In the genomic region with DNA sequence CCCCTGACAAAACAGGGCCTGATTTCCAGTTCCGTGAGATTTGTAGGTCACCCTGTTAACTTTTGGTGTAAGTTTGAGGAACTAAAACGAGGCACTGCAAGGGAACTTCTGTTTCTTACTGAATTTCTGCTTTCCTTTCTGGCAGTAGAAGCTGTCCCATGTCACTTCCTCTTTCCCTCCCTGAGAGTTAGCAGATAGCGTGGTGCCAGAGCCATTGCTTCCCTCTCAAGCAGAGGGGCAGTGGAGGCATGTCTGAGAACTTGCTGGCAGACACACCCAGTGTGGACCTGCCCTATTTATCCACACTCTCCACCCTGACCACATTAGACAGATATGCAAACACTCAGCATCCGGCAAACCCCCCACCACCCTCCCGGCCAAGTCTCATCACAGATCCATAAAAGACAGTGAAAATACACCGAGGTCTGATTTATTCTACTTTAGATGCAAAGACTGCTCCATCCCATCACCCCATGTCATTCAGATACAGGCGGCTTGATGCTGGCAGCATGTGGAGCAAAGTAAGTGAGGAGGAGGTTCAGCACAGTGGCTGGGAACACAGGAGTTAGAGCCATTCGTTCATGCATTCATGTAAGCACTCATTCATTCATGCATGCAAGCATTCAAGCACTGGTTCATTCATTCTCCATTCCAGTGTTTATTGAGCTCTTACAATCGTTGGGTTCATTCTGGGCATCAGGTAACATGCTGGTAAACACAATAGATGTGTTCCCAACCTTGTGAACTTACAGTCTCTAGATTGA, we compare ENCODE assay signal across 1 cellular context.
TF ChIP-seq lines count a peak whose summit lies in the region.

No MANE protein-coding gene starts in this region.

TF ChIP-seq in K562, 482 proteins besides CTCF, POLR2A, EP300 and RAD21 (continued from another document and continues in another):
- TF ChIP-seq, protein P1, sequence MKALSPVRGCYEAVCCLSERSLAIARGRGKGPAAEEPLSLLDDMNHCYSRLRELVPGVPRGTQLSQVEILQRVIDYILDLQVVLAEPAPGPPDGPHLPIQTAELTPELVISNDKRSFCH (CRISPR knock-in tag; IDR thresholded peaks at IDR 0.05): no peak
- TF ChIP-seq, protein P1 (tag; IDR thresholded peaks at IDR 0.05): no peak
- TF ChIP-seq BMI1 (IDR thresholded peaks at IDR 0.05; ENCODE audit: low read length): no peak
- TF ChIP-seq KDM2B (CRISPR knock-in tag; IDR thresholded peaks at IDR 0.05): no peak
- TF ChIP-seq PHB2 (IDR thresholded peaks at IDR 0.05; ENCODE audit: low read depth): no peak
- TF ChIP-seq NFIC (IDR thresholded peaks at IDR 0.05): no peak
- no peak for TF ChIP-seq SMARCA4 (IDR thresholded peaks at IDR 0.05)
- TF ChIP-seq, protein P2, sequence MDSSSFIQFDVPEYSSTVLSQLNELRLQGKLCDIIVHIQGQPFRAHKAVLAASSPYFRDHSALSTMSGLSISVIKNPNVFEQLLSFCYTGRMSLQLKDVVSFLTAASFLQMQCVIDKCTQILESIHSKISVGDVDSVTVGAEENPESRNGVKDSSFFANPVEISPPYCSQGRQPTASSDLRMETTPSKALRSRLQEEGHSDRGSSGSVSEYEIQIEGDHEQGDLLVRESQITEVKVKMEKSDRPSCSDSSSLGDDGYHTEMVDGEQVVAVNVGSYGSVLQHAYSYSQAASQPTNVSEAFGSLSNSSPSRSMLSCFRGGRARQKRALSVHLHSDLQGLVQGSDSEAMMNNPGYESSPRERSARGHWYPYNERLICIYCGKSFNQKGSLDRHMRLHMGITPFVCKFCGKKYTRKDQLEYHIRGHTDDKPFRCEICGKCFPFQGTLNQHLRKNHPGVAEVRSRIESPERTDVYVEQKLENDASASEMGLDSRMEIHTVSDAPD (CRISPR knock-in tag; IDR thresholded peaks at IDR 0.05): no peak
- TF ChIP-seq, protein P3, sequence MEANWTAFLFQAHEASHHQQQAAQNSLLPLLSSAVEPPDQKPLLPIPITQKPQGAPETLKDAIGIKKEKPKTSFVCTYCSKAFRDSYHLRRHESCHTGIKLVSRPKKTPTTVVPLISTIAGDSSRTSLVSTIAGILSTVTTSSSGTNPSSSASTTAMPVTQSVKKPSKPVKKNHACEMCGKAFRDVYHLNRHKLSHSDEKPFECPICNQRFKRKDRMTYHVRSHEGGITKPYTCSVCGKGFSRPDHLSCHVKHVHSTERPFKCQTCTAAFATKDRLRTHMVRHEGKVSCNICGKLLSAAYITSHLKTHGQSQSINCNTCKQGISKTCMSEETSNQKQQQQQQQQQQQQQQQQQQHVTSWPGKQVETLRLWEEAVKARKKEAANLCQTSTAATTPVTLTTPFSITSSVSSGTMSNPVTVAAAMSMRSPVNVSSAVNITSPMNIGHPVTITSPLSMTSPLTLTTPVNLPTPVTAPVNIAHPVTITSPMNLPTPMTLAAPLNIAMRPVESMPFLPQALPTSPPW (CRISPR knock-in tag; IDR thresholded peaks at IDR 0.05): peak; percentile 56; the same call in 1 of the 2 replicates
- TF ChIP-seq NFYB (IDR thresholded peaks at IDR 0.05; ENCODE audit: extremely low read depth, insufficient read length): no peak
- TF ChIP-seq RBM39 (optimal IDR thresholded peaks at IDR 0.05; ENCODE audit: low read depth, low read length): no peak
- TF ChIP-seq, protein P4, sequence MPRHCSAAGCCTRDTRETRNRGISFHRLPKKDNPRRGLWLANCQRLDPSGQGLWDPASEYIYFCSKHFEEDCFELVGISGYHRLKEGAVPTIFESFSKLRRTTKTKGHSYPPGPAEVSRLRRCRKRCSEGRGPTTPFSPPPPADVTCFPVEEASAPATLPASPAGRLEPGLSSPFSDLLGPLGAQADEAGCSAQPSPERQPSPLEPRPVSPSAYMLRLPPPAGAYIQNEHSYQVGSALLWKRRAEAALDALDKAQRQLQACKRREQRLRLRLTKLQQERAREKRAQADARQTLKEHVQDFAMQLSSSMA (CRISPR knock-in tag; IDR thresholded peaks at IDR 0.05): no peak
- TF ChIP-seq, protein P5, sequence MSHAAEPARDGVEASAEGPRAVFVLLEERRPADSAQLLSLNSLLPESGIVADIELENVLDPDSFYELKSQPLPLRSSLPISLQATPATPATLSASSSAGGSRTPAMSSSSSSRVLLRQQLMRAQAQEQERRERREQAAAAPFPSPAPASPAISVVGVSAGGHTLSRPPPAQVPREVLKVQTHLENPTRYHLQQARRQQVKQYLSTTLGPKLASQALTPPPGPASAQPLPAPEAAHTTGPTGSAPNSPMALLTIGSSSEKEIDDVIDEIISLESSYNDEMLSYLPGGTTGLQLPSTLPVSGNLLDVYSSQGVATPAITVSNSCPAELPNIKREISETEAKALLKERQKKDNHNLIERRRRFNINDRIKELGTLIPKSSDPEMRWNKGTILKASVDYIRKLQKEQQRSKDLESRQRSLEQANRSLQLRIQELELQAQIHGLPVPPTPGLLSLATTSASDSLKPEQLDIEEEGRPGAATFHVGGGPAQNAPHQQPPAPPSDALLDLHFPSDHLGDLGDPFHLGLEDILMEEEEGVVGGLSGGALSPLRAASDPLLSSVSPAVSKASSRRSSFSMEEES (CRISPR knock-in tag; IDR thresholded peaks at IDR 0.05): no peak
- no peak for TF ChIP-seq POU5F1 (IDR thresholded peaks at IDR 0.05; ENCODE audit: borderline replicate concordance, low read depth, low read length, partially characterized antibody)
- TF ChIP-seq, protein P6, sequence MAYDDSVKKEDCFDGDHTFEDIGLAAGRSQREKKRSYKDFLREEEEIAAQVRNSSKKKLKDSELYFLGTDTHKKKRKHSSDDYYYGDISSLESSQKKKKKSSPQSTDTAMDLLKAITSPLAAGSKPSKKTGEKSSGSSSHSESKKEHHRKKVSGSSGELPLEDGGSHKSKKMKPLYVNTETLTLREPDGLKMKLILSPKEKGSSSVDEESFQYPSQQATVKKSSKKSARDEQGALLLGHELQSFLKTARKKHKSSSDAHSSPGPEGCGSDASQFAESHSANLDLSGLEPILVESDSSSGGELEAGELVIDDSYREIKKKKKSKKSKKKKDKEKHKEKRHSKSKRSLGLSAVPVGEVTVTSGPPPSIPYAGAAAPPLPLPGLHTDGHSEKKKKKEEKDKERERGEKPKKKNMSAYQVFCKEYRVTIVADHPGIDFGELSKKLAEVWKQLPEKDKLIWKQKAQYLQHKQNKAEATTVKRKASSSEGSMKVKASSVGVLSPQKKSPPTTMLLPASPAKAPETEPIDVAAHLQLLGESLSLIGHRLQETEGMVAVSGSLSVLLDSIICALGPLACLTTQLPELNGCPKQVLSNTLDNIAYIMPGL (CRISPR knock-in tag; IDR thresholded peaks at IDR 0.05): no peak
- no peak for TF ChIP-seq ZBED1 (IDR thresholded peaks at IDR 0.05)
- no peak for TF ChIP-seq LCOR (CRISPR knock-in tag; IDR thresholded peaks at IDR 0.05)
- no peak for TF ChIP-seq PHF8 (IDR thresholded peaks at IDR 0.05; ENCODE audit: borderline replicate concordance, low read length)
- no peak for TF ChIP-seq RBM17 (IDR thresholded peaks at IDR 0.05; ENCODE audit: borderline replicate concordance, low read depth, low read length)
- TF ChIP-seq RBFOX2 (IDR thresholded peaks at IDR 0.05; ENCODE audit: low read depth, low read length): no peak
- TF ChIP-seq CC2D1A (IDR thresholded peaks at IDR 0.05): no peak
- no peak for TF ChIP-seq IRF2 (CRISPR knock-in tag; IDR thresholded peaks at IDR 0.05)
- no peak for TF ChIP-seq NEUROD1 (IDR thresholded peaks at IDR 0.05; ENCODE audit: borderline replicate concordance, low read depth, low read length, partially characterized antibody)
- TF ChIP-seq, protein P7, sequence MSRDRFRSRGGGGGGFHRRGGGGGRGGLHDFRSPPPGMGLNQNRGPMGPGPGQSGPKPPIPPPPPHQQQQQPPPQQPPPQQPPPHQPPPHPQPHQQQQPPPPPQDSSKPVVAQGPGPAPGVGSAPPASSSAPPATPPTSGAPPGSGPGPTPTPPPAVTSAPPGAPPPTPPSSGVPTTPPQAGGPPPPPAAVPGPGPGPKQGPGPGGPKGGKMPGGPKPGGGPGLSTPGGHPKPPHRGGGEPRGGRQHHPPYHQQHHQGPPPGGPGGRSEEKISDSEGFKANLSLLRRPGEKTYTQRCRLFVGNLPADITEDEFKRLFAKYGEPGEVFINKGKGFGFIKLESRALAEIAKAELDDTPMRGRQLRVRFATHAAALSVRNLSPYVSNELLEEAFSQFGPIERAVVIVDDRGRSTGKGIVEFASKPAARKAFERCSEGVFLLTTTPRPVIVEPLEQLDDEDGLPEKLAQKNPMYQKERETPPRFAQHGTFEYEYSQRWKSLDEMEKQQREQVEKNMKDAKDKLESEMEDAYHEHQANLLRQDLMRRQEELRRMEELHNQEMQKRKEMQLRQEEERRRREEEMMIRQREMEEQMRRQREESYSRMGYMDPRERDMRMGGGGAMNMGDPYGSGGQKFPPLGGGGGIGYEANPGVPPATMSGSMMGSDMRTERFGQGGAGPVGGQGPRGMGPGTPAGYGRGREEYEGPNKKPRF (IDR thresholded peaks at IDR 0.05; ENCODE audit: low read depth, low read length): no peak
- TF ChIP-seq ZNF699 (CRISPR knock-in tag; IDR thresholded peaks at IDR 0.05; ENCODE audit: insufficient replicate concordance): no peak
- TF ChIP-seq ZFP1 (CRISPR knock-in tag; IDR thresholded peaks at IDR 0.05): no peak
- TF ChIP-seq CREM (IDR thresholded peaks at IDR 0.05; ENCODE audit: low read depth): peak; percentile 36; the same call in 1 of the 2 replicates
- TF ChIP-seq, protein P8, sequence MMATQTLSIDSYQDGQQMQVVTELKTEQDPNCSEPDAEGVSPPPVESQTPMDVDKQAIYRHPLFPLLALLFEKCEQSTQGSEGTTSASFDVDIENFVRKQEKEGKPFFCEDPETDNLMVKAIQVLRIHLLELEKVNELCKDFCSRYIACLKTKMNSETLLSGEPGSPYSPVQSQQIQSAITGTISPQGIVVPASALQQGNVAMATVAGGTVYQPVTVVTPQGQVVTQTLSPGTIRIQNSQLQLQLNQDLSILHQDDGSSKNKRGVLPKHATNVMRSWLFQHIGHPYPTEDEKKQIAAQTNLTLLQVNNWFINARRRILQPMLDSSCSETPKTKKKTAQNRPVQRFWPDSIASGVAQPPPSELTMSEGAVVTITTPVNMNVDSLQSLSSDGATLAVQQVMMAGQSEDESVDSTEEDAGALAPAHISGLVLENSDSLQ (IDR thresholded peaks at IDR 0.05): no peak
- TF ChIP-seq U2AF1 (optimal IDR thresholded peaks at IDR 0.05; ENCODE audit: low read depth, low read length): no peak
- TF ChIP-seq CHD4 (IDR thresholded peaks at IDR 0.05; ENCODE audit: insufficient read depth, insufficient replicate concordance, low read depth, low read length, poor library complexity, severe bottlenecking): no peak
- TF ChIP-seq GATAD2B (IDR thresholded peaks at IDR 0.05; ENCODE audit: borderline replicate concordance): no peak
- no peak for TF ChIP-seq LEF1 (IDR thresholded peaks at IDR 0.05)
- TF ChIP-seq CBX1 (IDR thresholded peaks at IDR 0.05; ENCODE audit: low read depth): no peak
- 0 out of 2 replicates have a peak, but pooled peaks have one; percentile 15 for TF ChIP-seq MYC (IDR thresholded peaks at IDR 0.05; ENCODE audit: low read depth, low read length)
- TF ChIP-seq MYC (CRISPR knock-in tag; IDR thresholded peaks at IDR 0.05; ENCODE audit: borderline replicate concordance, low read depth): no peak
- TF ChIP-seq, protein P9, sequence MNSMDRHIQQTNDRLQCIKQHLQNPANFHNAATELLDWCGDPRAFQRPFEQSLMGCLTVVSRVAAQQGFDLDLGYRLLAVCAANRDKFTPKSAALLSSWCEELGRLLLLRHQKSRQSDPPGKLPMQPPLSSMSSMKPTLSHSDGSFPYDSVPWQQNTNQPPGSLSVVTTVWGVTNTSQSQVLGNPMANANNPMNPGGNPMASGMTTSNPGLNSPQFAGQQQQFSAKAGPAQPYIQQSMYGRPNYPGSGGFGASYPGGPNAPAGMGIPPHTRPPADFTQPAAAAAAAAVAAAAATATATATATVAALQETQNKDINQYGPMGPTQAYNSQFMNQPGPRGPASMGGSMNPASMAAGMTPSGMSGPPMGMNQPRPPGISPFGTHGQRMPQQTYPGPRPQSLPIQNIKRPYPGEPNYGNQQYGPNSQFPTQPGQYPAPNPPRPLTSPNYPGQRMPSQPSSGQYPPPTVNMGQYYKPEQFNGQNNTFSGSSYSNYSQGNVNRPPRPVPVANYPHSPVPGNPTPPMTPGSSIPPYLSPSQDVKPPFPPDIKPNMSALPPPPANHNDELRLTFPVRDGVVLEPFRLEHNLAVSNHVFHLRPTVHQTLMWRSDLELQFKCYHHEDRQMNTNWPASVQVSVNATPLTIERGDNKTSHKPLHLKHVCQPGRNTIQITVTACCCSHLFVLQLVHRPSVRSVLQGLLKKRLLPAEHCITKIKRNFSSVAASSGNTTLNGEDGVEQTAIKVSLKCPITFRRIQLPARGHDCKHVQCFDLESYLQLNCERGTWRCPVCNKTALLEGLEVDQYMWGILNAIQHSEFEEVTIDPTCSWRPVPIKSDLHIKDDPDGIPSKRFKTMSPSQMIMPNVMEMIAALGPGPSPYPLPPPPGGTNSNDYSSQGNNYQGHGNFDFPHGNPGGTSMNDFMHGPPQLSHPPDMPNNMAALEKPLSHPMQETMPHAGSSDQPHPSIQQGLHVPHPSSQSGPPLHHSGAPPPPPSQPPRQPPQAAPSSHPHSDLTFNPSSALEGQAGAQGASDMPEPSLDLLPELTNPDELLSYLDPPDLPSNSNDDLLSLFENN (IDR thresholded peaks at IDR 0.05; ENCODE audit: low read depth in 2 of 2, low read length in 2 of 2): no peak
- TF ChIP-seq ZNF347 (CRISPR knock-in tag; IDR thresholded peaks at IDR 0.05; ENCODE audit: low read depth): no peak
- no peak for TF ChIP-seq EGR1 (conservative IDR thresholded peaks at IDR 0.05)
- no peak for TF ChIP-seq ZNF41 (CRISPR knock-in tag; conservative IDR thresholded peaks at IDR 0.05)
- no peak for TF ChIP-seq ZKSCAN1 (IDR thresholded peaks at IDR 0.05; ENCODE audit: low read depth, low read length)
- TF ChIP-seq, protein P10, sequence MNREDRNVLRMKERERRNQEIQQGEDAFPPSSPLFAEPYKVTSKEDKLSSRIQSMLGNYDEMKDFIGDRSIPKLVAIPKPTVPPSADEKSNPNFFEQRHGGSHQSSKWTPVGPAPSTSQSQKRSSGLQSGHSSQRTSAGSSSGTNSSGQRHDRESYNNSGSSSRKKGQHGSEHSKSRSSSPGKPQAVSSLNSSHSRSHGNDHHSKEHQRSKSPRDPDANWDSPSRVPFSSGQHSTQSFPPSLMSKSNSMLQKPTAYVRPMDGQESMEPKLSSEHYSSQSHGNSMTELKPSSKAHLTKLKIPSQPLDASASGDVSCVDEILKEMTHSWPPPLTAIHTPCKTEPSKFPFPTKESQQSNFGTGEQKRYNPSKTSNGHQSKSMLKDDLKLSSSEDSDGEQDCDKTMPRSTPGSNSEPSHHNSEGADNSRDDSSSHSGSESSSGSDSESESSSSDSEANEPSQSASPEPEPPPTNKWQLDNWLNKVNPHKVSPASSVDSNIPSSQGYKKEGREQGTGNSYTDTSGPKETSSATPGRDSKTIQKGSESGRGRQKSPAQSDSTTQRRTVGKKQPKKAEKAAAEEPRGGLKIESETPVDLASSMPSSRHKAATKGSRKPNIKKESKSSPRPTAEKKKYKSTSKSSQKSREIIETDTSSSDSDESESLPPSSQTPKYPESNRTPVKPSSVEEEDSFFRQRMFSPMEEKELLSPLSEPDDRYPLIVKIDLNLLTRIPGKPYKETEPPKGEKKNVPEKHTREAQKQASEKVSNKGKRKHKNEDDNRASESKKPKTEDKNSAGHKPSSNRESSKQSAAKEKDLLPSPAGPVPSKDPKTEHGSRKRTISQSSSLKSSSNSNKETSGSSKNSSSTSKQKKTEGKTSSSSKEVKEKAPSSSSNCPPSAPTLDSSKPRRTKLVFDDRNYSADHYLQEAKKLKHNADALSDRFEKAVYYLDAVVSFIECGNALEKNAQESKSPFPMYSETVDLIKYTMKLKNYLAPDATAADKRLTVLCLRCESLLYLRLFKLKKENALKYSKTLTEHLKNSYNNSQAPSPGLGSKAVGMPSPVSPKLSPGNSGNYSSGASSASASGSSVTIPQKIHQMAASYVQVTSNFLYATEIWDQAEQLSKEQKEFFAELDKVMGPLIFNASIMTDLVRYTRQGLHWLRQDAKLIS (CRISPR knock-in tag; IDR thresholded peaks at IDR 0.05): peak; percentile 41; the same call in 1 of the 2 replicates
- peak; percentile 23; the same call in 1 of the 2 replicates for TF ChIP-seq L3MBTL2 (IDR thresholded peaks at IDR 0.05)
- TF ChIP-seq MTA1 (IDR thresholded peaks at IDR 0.05; ENCODE audit: borderline replicate concordance): no peak
